In genomic region chr15:25707656-25708365, GRCh38 we compare ENCODE assay signal across 24 cellular contexts.
"Had no signal": no experiment of that assay in that cellular context is flagged by ENCODE, and none has a peak within 500 bp of the region (broad histone marks: within the 10 kb centered on the region; RNA-seq: fewer than 3 reads in every experiment).

No MANE protein-coding gene starts in this region.

- H3K4me1 ChIP-seq: breast epithelium, left lung, parathyroid adenoma, right lobe of liver, upper lobe of left lung had no signal

- H3K9me3 ChIP-seq: breast epithelium, esophagus muscularis mucosa, left lung, right lobe of liver, upper lobe of left lung had no signal

- H3K27me3 Mint-ChIP-seq: activated naive CD8-positive, alpha-beta T cell treated with anti-CD3 and anti-CD28 coated beads, Interleukin-2, amount 10 ng/mL, durations not matched to agents 7 days and 5 days; naive thymus-derived CD8-positive, alpha-beta T cell had no signal

- H3K27ac Mint-ChIP-seq: activated naive CD4-positive, alpha-beta T cell treated with anti-CD3 and anti-CD28 coated beads for 36 hours; activated naive CD8-positive, alpha-beta T cell treated with anti-CD3 and anti-CD28 coated beads, Interleukin-2, amount 10 ng/mL, durations not matched to agents 7 days and 5 days; activated T-helper 2 cell treated with anti-CD3 and anti-CD28 coated beads, Interferon-gamma antibody, Interleukin-2, Interleukin-4, amounts not matched to agents 10 μg/mL and 5 μg/mL and 100 μg/mL, durations not matched to agents 14 hours and 24 hours and 36 hours; mesothelial cell of epicardium; T-helper 2 cell treated with Interferon-gamma antibody and Interleukin-4, amounts not matched to agents 5 μg/mL and 100 μg/mL, for 36 hours had no signal

- H3K27me3 ChIP-seq: breast epithelium, esophagus muscularis mucosa, hepatocyte, left lung, right lobe of liver, upper lobe of left lung had no signal

- H3K27ac ChIP-seq: breast epithelium, coronary artery, hepatocyte, left lung, parathyroid adenoma, right lobe of liver, upper lobe of left lung, VCaP had no signal

- H3K4me3 ChIP-seq: breast epithelium, coronary artery, esophagus muscularis mucosa, hepatocyte, left lung, right lobe of liver, smooth muscle cell, upper lobe of left lung had no signal

- H3K9me3 Mint-ChIP-seq: activated naive CD4-positive, alpha-beta T cell treated with anti-CD3 and anti-CD28 coated beads for 36 hours; activated naive CD8-positive, alpha-beta T cell treated with anti-CD3 and anti-CD28 coated beads, Interleukin-2, amount 10 ng/mL, durations not matched to agents 7 days and 5 days; activated T-cell treated with anti-CD3 and anti-CD28 coated beads, Interleukin-2, amount 50 U/mL, for 4 hours; activated T-helper 2 cell treated with anti-CD3 and anti-CD28 coated beads, Interferon-gamma antibody, Interleukin-2, Interleukin-4, amounts not matched to agents 10 μg/mL and 5 μg/mL and 100 μg/mL, durations not matched to agents 14 hours and 24 hours and 36 hours; mesothelial cell of epicardium; naive thymus-derived CD8-positive, alpha-beta T cell; T-helper 2 cell treated with Interferon-gamma antibody and Interleukin-4, amounts not matched to agents 5 μg/mL and 100 μg/mL, for 36 hours had no signal

- ATAC-seq: activated T-cell treated with anti-CD3 and anti-CD28 coated beads, Interleukin-2, amount 50 U/mL, for 4 hours; left lung; naive thymus-derived CD8-positive, alpha-beta T cell; right lobe of liver had no signal

- H3K36me3 ChIP-seq: breast epithelium, right lobe of liver, upper lobe of left lung had no signal

- H3K4me3 Mint-ChIP-seq: activated naive CD4-positive, alpha-beta T cell treated with anti-CD3 and anti-CD28 coated beads for 36 hours; activated naive CD8-positive, alpha-beta T cell treated with anti-CD3 and anti-CD28 coated beads, Interleukin-2, amount 10 ng/mL, durations not matched to agents 7 days and 5 days; activated T-cell treated with anti-CD3 and anti-CD28 coated beads, Interleukin-2, amount 50 U/mL, for 4 hours; mesothelial cell of epicardium; T-helper 2 cell treated with Interferon-gamma antibody and Interleukin-4, amounts not matched to agents 5 μg/mL and 100 μg/mL, for 36 hours had no signal

- H3K4me1 Mint-ChIP-seq: activated naive CD8-positive, alpha-beta T cell treated with anti-CD3 and anti-CD28 coated beads, Interleukin-2, amount 10 ng/mL, durations not matched to agents 7 days and 5 days; mesothelial cell of epicardium had no signal

- H3K36me3 Mint-ChIP-seq: mesothelial cell of epicardium had no signal

- DNase-seq: activated CD4-positive, alpha-beta T cell treated with anti-CD3 and anti-CD28 coated beads for 1 hour; activated CD4-positive, alpha-beta T cell treated with anti-CD3 and anti-CD28 coated beads, Interleukin-2, amount 50 U/mL, for 1 hour; activated naive CD4-positive, alpha-beta T cell treated with anti-CD3 and anti-CD28 coated beads for 36 hours; activated naive CD8-positive, alpha-beta T cell treated with anti-CD3 and anti-CD28 coated beads, Interleukin-2, amount 10 ng/mL, durations not matched to agents 7 days and 5 days; activated T-cell treated with anti-CD3 and anti-CD28 coated beads, Interleukin-2, amount 50 U/mL, for 4 hours; amniotic stem cell; glutamatergic neuron; kidney glomerular epithelial cell; left lung; naive thymus-derived CD8-positive, alpha-beta T cell; right lobe of liver; stimulated activated CD4-positive, alpha-beta T cell treated with anti-CD3 and anti-CD28 coated beads, Interleukin-2, amount 100 ng/mL, for 48 hours; stimulated activated naive CD4-positive, alpha-beta T cell had no signal
